24 cellular contexts compared by ENCODE assay signal in the genomic region with DNA sequence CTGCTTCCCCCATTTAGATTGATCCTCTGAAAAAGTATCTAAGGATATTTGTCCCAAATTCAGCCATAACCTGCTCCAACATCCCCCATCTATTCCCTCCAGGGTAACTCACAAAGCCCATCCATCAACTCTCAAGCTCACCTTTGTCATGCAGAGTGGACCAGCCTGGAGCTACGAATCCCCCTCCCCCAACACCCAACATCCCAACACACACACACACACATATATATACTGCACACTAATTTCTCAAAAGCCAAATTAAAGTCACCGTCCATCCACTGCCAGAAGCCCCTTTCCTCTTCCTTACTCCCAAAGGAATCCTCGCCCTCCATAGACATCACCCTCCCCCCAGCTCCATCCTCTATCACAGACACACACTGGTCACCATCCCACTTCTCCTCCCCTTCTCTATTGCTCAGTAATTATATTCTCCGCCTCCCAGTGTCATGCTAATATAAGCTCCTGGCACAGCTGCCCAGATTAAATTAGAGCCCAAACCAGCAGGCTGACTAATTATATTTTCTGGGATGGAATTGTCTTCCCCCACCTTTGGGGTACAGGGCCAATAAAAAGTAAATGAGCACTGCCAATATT. TPM values are rescaled to one million over a fixed set of nuclear protein-coding genes. Genes with fewer than 3 reads are reported as not detected.
"Had no signal": no experiment of that assay in that cellular context is flagged by ENCODE, and none has a peak within 500 bp of the region (broad histone marks: within the 10 kb centered on the region; RNA-seq: fewer than 3 reads in every experiment).

No MANE protein-coding gene starts in this region.

- H3K27me3 Mint-ChIP-seq: activated CD4-positive, alpha-beta memory T cell treated with anti-CD3 and anti-CD28 coated beads, Interleukin-2, amount 10 ng/mL, durations not matched to agents 7 days and 5 days; activated CD4-positive, alpha-beta T cell treated with anti-CD3 and anti-CD28 coated beads for 36 hours; activated naive CD8-positive, alpha-beta T cell treated with anti-CD3 and anti-CD28 coated beads, Interleukin-2, amount 10 ng/mL, durations not matched to agents 7 days and 5 days; stimulated activated memory B cell treated with anti-CD40 and anti-IgM and Interleukin-4, amounts not matched to agents 10 μg/mL and 1 μg/mL and 100 μg/mL, for 72 hours had no signal

- H3K27ac Mint-ChIP-seq: activated CD4-positive, alpha-beta memory T cell treated with anti-CD3 and anti-CD28 coated beads, Interleukin-2, amount 10 ng/mL, durations not matched to agents 7 days and 5 days; activated CD4-positive, alpha-beta T cell treated with anti-CD3 and anti-CD28 coated beads for 36 hours; activated naive CD8-positive, alpha-beta T cell treated with anti-CD3 and anti-CD28 coated beads, Interleukin-2, amount 10 ng/mL, durations not matched to agents 7 days and 5 days; stimulated activated memory B cell treated with anti-CD40 and anti-IgM and Interleukin-4, amounts not matched to agents 10 μg/mL and 1 μg/mL and 100 μg/mL, for 72 hours had no signal

- ATAC-seq: activated CD4-positive, alpha-beta T cell treated with anti-CD3 and anti-CD28 coated beads for 36 hours; esophagus mucosa; sciatic nerve; stimulated activated memory B cell treated with anti-CD40 and anti-IgM and Interleukin-4, amounts not matched to agents 10 μg/mL and 1 μg/mL and 100 μg/mL, for 72 hours had no signal

- H3K4me3 Mint-ChIP-seq: activated CD4-positive, alpha-beta memory T cell treated with anti-CD3 and anti-CD28 coated beads, Interleukin-2, amount 10 ng/mL, durations not matched to agents 7 days and 5 days; activated CD4-positive, alpha-beta T cell treated with anti-CD3 and anti-CD28 coated beads for 36 hours; activated naive CD8-positive, alpha-beta T cell treated with anti-CD3 and anti-CD28 coated beads, Interleukin-2, amount 10 ng/mL, durations not matched to agents 7 days and 5 days; stimulated activated memory B cell treated with anti-CD40 and anti-IgM and Interleukin-4, amounts not matched to agents 10 μg/mL and 1 μg/mL and 100 μg/mL, for 72 hours had no signal

- H3K9me3 Mint-ChIP-seq: activated CD4-positive, alpha-beta memory T cell treated with anti-CD3 and anti-CD28 coated beads, Interleukin-2, amount 10 ng/mL, durations not matched to agents 7 days and 5 days; activated naive CD8-positive, alpha-beta T cell treated with anti-CD3 and anti-CD28 coated beads, Interleukin-2, amount 10 ng/mL, durations not matched to agents 7 days and 5 days had no signal

- DNase-seq: activated CD4-positive, alpha-beta memory T cell treated with anti-CD3 and anti-CD28 coated beads, Interleukin-2, amount 10 ng/mL, durations not matched to agents 7 days and 5 days; activated CD4-positive, alpha-beta T cell treated with anti-CD3 and anti-CD28 coated beads for 36 hours; activated gamma-delta T cell treated with Interleukin-2 at 50 U/mL for 16 hours; activated naive CD8-positive, alpha-beta T cell treated with anti-CD3 and anti-CD28 coated beads, Interleukin-2, amount 10 ng/mL, durations not matched to agents 7 days and 5 days; activated T-cell treated with anti-CD3 and anti-CD28 coated beads, Interleukin-2, amount 50 U/mL, for 48 hours; aorta; head of caudate nucleus; kidney glomerular epithelial cell; spleen; stimulated activated CD4-positive, alpha-beta T cell treated with anti-CD3 and anti-CD28 coated beads, Interleukin-1b, Interleukin-23, amount 100 ng/mL, for 48 hours; substantia nigra; T-helper 9 cell; transverse colon had no signal

RNA-seq across cellular contexts. Expression of a gene that starts 13.4 kb away (rescaled TPM):
- total RNA-seq: bronchial epithelial cell, chondrocyte, dermis microvascular lymphatic vessel endothelial cell, fibroblast of villous mesenchyme, osteocyte, pulmonary artery endothelial cell had no signal

RNA-seq across cellular contexts. Expression of a gene that starts 21.8 kb away (rescaled TPM):
- total RNA-seq: activated CD4-positive, alpha-beta memory T cell treated with anti-CD3 and anti-CD28 coated beads, Interleukin-2, amount 10 ng/mL, durations not matched to agents 7 days and 5 days; activated CD4-positive, alpha-beta T cell treated with anti-CD3 and anti-CD28 coated beads for 36 hours; activated naive CD8-positive, alpha-beta T cell treated with anti-CD3 and anti-CD28 coated beads, Interleukin-2, amount 10 ng/mL, durations not matched to agents 7 days and 5 days; aorta; bronchial epithelial cell; chondrocyte; dermis microvascular lymphatic vessel endothelial cell; esophagus mucosa; fibroblast of villous mesenchyme; liver; mesenteric fat pad; osteocyte; pulmonary artery endothelial cell; sciatic nerve; spleen; transverse colon had no signal
